In the genomic region with DNA sequence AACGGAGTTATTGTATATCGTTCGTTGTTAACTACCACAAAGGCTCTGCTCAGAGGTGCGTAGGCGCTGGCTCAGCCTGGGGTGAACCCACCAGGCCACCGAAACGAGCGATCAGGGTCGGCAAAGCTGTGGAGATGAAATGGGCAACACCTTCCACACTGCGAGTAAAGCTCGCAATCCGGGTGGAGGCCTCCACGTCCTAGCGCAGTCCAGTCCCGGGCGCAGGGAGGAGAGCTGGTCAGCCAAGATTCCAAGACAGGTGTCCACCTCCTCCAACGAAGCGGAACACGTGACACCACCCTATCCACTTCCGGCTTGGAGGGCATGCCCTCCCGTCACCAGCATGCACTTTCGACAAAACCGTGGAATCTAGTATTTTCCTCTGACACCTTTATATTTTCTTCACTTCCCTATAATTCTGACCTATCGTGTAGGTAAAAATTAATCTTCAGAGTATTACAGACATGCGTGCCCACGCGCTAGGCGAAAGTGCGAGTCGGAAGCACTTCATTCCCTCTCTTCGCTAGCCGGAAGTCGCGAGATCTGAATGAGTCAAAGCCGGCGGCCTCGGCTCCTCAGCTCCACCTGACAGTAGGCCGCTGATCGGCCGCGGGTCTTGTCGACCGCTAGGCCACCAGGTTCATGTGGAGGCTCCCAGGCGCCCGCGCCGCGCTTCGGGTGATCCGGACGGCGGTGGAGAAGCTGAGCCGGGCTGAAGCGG, we compare ENCODE assay signal across 8 cellular contexts. TPM values are rescaled to one million over a fixed set of nuclear protein-coding genes. Genes with fewer than 3 reads are reported as not detected.
DNase-seq lines count a peak whose midpoint lies in the region; ATAC-seq and TF ChIP-seq lines count a peak whose summit lies in the region.

A gene with protein sequence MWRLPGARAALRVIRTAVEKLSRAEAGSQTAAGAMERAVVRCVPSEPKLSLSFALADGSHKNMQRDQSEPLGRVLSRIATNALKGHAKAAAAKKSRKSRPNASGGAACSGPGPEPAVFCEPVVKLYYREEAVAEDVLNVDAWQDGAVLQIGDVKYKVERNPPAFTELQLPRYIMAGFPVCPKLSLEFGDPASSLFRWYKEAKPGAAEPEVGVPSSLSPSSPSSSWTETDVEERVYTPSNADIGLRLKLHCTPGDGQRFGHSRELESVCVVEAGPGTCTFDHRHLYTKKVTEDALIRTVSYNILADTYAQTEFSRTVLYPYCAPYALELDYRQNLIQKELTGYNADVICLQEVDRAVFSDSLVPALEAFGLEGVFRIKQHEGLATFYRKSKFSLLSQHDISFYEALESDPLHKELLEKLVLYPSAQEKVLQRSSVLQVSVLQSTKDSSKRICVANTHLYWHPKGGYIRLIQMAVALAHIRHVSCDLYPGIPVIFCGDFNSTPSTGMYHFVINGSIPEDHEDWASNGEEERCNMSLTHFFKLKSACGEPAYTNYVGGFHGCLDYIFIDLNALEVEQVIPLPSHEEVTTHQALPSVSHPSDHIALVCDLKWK (plus strand): TSS at position 537 of the 721 bp plus-strand sequence. CDS start 106 bp downstream, at position 643.

- H3K36me3 ChIP-seq in kidney epithelial cell (ENCODE audit: control insufficient read depth, insufficient read depth, low read length): no peaks in the 10 kb centered on the region

- ATAC-seq in GM19025 (IDR thresholded peaks at IDR 0.05; ENCODE audit: low read depth, unreplicated experiment): peak; percentile 84
- peak; percentile 74 for ATAC-seq in HG03280 (IDR thresholded peaks at IDR 0.05; ENCODE audit: unreplicated experiment)

- TF ChIP-seq CTCF in kidney epithelial cell (IDR thresholded peaks at IDR 0.05; ENCODE audit: insufficient read depth, low read length, poor library complexity, severe bottlenecking): no peak

- H3K27me3 ChIP-seq in kidney epithelial cell (ENCODE audit: control insufficient read depth, insufficient read depth, low read length): no peaks in the 10 kb centered on the region

- DNase-seq in AG20443 (ENCODE audit: low spot score): peak; percentile 92
- DNase-seq in NCI-H510A (lab: John Stamatoyannopoulos, UW): peak; percentile 71
- DNase-seq in activated CD4-positive, alpha-beta T cell treated with anti-CD3 and anti-CD28 coated beads for 1 hour: peak; percentile 75
- peak; percentile 91 for DNase-seq in cerebellum (ENCODE audit: low spot score)
- peak; percentile 57 for DNase-seq in kidney epithelial cell (ENCODE audit: low read depth)
- peak; percentile 88 for DNase-seq in stimulated activated CD4-positive, alpha-beta T cell treated with anti-CD3 and anti-CD28 coated beads, Interleukin-15, amount 100 ng/mL, for 24 hours

- peak within 1 kb of the TSS; percentile 75 for H3K4me3 ChIP-seq in kidney epithelial cell (ENCODE audit: low read depth, low read length)

RNA-seq across cellular contexts. Expression of the gene that starts here (rescaled TPM):
- 16.0 TPM for total RNA-seq in cerebellum
- total RNA-seq in kidney epithelial cell: 22.8 and 25.4 TPM in 2 replicates

Comparison
In these comparisons a context has a peak if more than half of its experiments do, and no peak if none do; other contexts are left out.
1. Peak in every context shown above with its lines: DNase-seq, ATAC-seq and H3K4me3 ChIP-seq.